Comparison of ENCODE assay signal across 25 cellular contexts in the genomic region with DNA sequence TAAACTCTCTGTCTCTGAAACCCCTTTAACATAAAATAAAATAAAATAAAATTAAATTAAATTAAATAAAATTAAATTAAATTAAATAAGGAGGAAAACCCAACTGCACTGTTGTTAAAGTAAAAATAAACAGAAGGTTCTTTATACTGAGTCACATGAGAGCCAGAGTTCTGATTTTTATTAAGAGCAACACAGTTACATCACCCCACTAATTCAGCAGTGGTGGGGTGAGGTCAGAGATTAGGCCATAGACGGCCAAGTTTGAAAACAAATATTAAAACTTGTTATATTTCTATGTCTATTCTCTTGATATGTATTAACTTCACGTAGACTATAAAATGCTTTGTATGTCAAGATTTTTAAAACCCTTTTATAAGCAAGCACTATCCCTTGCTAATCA. TPM values are rescaled to one million over a fixed set of nuclear protein-coding genes. Genes with fewer than 3 reads are reported as not detected.
A peak's percentile ranks its signal among the peaks of the same experiment; 100 is the strongest.
DNase-seq lines count a peak whose midpoint lies in the region; ATAC-seq, FAIRE-seq and TF ChIP-seq lines count a peak whose summit lies in the region.
"Had no signal": no experiment of that assay in that cellular context is flagged by ENCODE, and none has a peak within 500 bp of the region (broad histone marks: within the 10 kb centered on the region; RNA-seq: fewer than 3 reads in every experiment).

No MANE protein-coding gene starts in this region.

- ATAC-seq in left colon (no peak), GM18867 (IDR thresholded peaks at IDR 0.05; ENCODE audit: unreplicated experiment) (no peak), T-cell (replicated peaks in 1 of 4) (no peak), SK-N-SH treated with all-trans-retinoic acid at 6 μM for 48 hours (no peak)
- ATAC-seq: K562; stimulated activated effector memory CD8-positive, alpha-beta T cell treated with anti-CD3 and anti-CD28 coated beads, Interleukin-12 subunit alpha, Interleukin-12 subunit beta, amount 100 ng/mL, for 72 hours had no signal

- DNase-seq in amniotic epithelial cell (ENCODE audit: low read depth) (peak; percentile 70), foreskin melanocyte (peak; percentile 2), stromal cell of bone marrow (ENCODE audit: low read depth) (peak; percentile 10), left colon (no peak), T-cell (no peak)
- DNase-seq: activated CD4-positive, alpha-beta memory T cell treated with anti-CD3 and anti-CD28 coated beads, Interleukin-2, amount 10 ng/mL, durations not matched to agents 7 days and 5 days; activated naive CD4-positive, alpha-beta T cell treated with anti-CD3 and anti-CD28 coated beads, Interleukin-2, amount 10 ng/mL, durations not matched to agents 7 days and 5 days; amniotic stem cell; brain microvascular endothelial cell; GF-D8; GOT3; heart right ventricle; mammary epithelial cell; NCI-H1092; NCI-H1694; nephron progenitor cell; substantia nigra; upper lobe of left lung had no signal

- peaks cover 48% of the 10 kb centered on the region for H3K36me3 Mint-ChIP-seq in T-cell

- intact Hi-C loops in left colon (cut with DNase I, micrococcal nuclease): no loop called here

- no peaks in the 10 kb centered on the region for H3K27me3 Mint-ChIP-seq in T-cell
- H3K27me3 Mint-ChIP-seq: activated CD4-positive, alpha-beta memory T cell treated with anti-CD3 and anti-CD28 coated beads, Interleukin-2, amount 10 ng/mL, durations not matched to agents 7 days and 5 days; activated naive CD4-positive, alpha-beta T cell treated with anti-CD3 and anti-CD28 coated beads, Interleukin-2, amount 10 ng/mL, durations not matched to agents 7 days and 5 days had no signal

- CTCF ChIA-PET in T-cell (lab: Charles Lee): interaction anchor here in 1 of 2 donors (1.7 kb wide), 1 partner anchor 211 kb away, joined by 4 read pairs; no protein-coding TSS in a partner anchor

- no peaks in the 10 kb centered on the region for H3K9me3 Mint-ChIP-seq in T-cell
- H3K9me3 Mint-ChIP-seq: activated CD4-positive, alpha-beta memory T cell treated with anti-CD3 and anti-CD28 coated beads, Interleukin-2, amount 10 ng/mL, durations not matched to agents 7 days and 5 days; activated naive CD4-positive, alpha-beta T cell treated with anti-CD3 and anti-CD28 coated beads, Interleukin-2, amount 10 ng/mL, durations not matched to agents 7 days and 5 days; nephron progenitor cell; stimulated activated effector memory CD8-positive, alpha-beta T cell treated with anti-CD3 and anti-CD28 coated beads, Interleukin-12 subunit alpha, Interleukin-12 subunit beta, amount 100 ng/mL, for 72 hours had no signal

- peak; percentile 41 for FAIRE-seq in G401.6 (lab: Jason Lieb, UNC)
- FAIRE-seq: endothelial cell of umbilical vein, HTR-8/SVneo, K562 had no signal

- peaks cover 2 to 9% (median 4%) of the 10 kb centered on the region in 3 donors for H3K4me1 Mint-ChIP-seq in T-cell
- H3K4me1 Mint-ChIP-seq: activated CD4-positive, alpha-beta memory T cell treated with anti-CD3 and anti-CD28 coated beads, Interleukin-2, amount 10 ng/mL, durations not matched to agents 7 days and 5 days; activated naive CD4-positive, alpha-beta T cell treated with anti-CD3 and anti-CD28 coated beads, Interleukin-2, amount 10 ng/mL, durations not matched to agents 7 days and 5 days; nephron progenitor cell; stimulated activated effector memory CD8-positive, alpha-beta T cell treated with anti-CD3 and anti-CD28 coated beads, Interleukin-12 subunit alpha, Interleukin-12 subunit beta, amount 100 ng/mL, for 72 hours had no signal

- H3K27ac Mint-ChIP-seq in T-cell: no peak overlapping the region
- H3K27ac Mint-ChIP-seq: activated CD4-positive, alpha-beta memory T cell treated with anti-CD3 and anti-CD28 coated beads, Interleukin-2, amount 10 ng/mL, durations not matched to agents 7 days and 5 days; activated naive CD4-positive, alpha-beta T cell treated with anti-CD3 and anti-CD28 coated beads, Interleukin-2, amount 10 ng/mL, durations not matched to agents 7 days and 5 days; nephron progenitor cell; stimulated activated effector memory CD8-positive, alpha-beta T cell treated with anti-CD3 and anti-CD28 coated beads, Interleukin-12 subunit alpha, Interleukin-12 subunit beta, amount 100 ng/mL, for 72 hours had no signal

- H3K4me3 Mint-ChIP-seq in T-cell: no peak overlapping the region
- H3K4me3 Mint-ChIP-seq: activated CD4-positive, alpha-beta memory T cell treated with anti-CD3 and anti-CD28 coated beads, Interleukin-2, amount 10 ng/mL, durations not matched to agents 7 days and 5 days; activated naive CD4-positive, alpha-beta T cell treated with anti-CD3 and anti-CD28 coated beads, Interleukin-2, amount 10 ng/mL, durations not matched to agents 7 days and 5 days; nephron progenitor cell; stimulated activated effector memory CD8-positive, alpha-beta T cell treated with anti-CD3 and anti-CD28 coated beads, Interleukin-12 subunit alpha, Interleukin-12 subunit beta, amount 100 ng/mL, for 72 hours had no signal

- POLR2A ChIA-PET in T-cell (lab: Charles Lee): no interaction called here

TF ChIP-seq in SK-N-SH treated with all-trans-retinoic acid at 6 μM for 48 hours, 23 proteins besides CTCF, POLR2A, EP300 and RAD21 (continues in another document):
- TF ChIP-seq ARNTL (CRISPR knock-in tag; IDR thresholded peaks at IDR 0.05; ENCODE audit: borderline replicate concordance, low read depth): no peak
- TF ChIP-seq ZFP3 (CRISPR knock-in tag; IDR thresholded peaks at IDR 0.05): no peak
- TF ChIP-seq ZNF565 (CRISPR knock-in tag; conservative IDR thresholded peaks at IDR 0.05; ENCODE audit: low read depth): no peak
- TF ChIP-seq SNAI2 (CRISPR knock-in tag; IDR thresholded peaks at IDR 0.05): no peak
- TF ChIP-seq ZNF70 (CRISPR knock-in tag; IDR thresholded peaks at IDR 0.05): no peak
- TF ChIP-seq ISL1 (CRISPR knock-in tag; IDR thresholded peaks at IDR 0.05): no peak
- no peak for TF ChIP-seq OSR1 (CRISPR knock-in tag; IDR thresholded peaks at IDR 0.05)
- TF ChIP-seq, protein P1, sequence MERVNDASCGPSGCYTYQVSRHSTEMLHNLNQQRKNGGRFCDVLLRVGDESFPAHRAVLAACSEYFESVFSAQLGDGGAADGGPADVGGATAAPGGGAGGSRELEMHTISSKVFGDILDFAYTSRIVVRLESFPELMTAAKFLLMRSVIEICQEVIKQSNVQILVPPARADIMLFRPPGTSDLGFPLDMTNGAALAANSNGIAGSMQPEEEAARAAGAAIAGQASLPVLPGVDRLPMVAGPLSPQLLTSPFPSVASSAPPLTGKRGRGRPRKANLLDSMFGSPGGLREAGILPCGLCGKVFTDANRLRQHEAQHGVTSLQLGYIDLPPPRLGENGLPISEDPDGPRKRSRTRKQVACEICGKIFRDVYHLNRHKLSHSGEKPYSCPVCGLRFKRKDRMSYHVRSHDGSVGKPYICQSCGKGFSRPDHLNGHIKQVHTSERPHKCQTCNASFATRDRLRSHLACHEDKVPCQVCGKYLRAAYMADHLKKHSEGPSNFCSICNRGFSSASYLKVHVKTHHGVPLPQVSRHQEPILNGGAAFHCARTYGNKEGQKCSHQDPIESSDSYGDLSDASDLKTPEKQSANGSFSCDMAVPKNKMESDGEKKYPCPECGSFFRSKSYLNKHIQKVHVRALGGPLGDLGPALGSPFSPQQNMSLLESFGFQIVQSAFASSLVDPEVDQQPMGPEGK (CRISPR knock-in tag; IDR thresholded peaks at IDR 0.05; ENCODE audit: borderline replicate concordance): no peak
- TF ChIP-seq, protein P2, sequence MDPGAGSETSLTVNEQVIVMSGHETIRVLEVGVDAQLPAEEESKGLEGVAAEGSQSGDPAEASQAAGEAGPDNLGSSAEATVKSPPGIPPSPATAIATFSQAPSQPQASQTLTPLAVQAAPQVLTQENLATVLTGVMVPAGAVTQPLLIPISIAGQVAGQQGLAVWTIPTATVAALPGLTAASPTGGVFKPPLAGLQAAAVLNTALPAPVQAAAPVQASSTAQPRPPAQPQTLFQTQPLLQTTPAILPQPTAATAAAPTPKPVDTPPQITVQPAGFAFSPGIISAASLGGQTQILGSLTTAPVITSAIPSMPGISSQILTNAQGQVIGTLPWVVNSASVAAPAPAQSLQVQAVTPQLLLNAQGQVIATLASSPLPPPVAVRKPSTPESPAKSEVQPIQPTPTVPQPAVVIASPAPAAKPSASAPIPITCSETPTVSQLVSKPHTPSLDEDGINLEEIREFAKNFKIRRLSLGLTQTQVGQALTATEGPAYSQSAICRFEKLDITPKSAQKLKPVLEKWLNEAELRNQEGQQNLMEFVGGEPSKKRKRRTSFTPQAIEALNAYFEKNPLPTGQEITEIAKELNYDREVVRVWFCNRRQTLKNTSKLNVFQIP (CRISPR knock-in tag; IDR thresholded peaks at IDR 0.05; ENCODE audit: borderline replicate concordance, low read depth): no peak
- TF ChIP-seq ESRRG (CRISPR knock-in tag; IDR thresholded peaks at IDR 0.05): no peak
- TF ChIP-seq, protein P3, sequence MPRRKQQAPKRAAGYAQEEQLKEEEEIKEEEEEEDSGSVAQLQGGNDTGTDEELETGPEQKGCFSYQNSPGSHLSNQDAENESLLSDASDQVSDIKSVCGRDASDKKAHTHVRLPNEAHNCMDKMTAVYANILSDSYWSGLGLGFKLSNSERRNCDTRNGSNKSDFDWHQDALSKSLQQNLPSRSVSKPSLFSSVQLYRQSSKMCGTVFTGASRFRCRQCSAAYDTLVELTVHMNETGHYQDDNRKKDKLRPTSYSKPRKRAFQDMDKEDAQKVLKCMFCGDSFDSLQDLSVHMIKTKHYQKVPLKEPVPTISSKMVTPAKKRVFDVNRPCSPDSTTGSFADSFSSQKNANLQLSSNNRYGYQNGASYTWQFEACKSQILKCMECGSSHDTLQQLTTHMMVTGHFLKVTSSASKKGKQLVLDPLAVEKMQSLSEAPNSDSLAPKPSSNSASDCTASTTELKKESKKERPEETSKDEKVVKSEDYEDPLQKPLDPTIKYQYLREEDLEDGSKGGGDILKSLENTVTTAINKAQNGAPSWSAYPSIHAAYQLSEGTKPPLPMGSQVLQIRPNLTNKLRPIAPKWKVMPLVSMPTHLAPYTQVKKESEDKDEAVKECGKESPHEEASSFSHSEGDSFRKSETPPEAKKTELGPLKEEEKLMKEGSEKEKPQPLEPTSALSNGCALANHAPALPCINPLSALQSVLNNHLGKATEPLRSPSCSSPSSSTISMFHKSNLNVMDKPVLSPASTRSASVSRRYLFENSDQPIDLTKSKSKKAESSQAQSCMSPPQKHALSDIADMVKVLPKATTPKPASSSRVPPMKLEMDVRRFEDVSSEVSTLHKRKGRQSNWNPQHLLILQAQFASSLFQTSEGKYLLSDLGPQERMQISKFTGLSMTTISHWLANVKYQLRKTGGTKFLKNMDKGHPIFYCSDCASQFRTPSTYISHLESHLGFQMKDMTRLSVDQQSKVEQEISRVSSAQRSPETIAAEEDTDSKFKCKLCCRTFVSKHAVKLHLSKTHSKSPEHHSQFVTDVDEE (CRISPR knock-in tag; IDR thresholded peaks at IDR 0.05): no peak

RNA-seq across cellular contexts. Expression of a gene that starts 59.5 kb away (rescaled TPM):
- 10 to 100 TPM; 40.8 to 42.2 TPM for total RNA-seq in left colon
- total RNA-seq in T-cell: 100 to 1,000 TPM; 153 to 214 (median 176) TPM

Comparison
In these comparisons a context has a peak if more than half of its experiments do, and no peak if none do; other contexts are left out.
1. DNase-seq: peak in amniotic epithelial cell (single experiment), foreskin melanocyte (single experiment) and stromal cell of bone marrow (single experiment); none in left colon (0 of 2) and T-cell (0 of 34).